ENCODE assay signal across 8 cellular contexts in genomic region chr21:42652527-42653491, GRCh38. TPM values are rescaled to one million over a fixed set of nuclear protein-coding genes. Genes with fewer than 3 reads are reported as not detected.
A peak's percentile ranks its signal among the peaks of the same experiment; 100 is the strongest.
DNase-seq lines count a peak whose midpoint lies in the region; ATAC-seq, FAIRE-seq and TF ChIP-seq lines count a peak whose summit lies in the region.

No MANE protein-coding gene starts in this region.

- H3K27me3 ChIP-seq in A673 (replicated peaks; ENCODE audit: insufficient read depth, low read depth, low read length, poor library complexity), result no peaks in the 10 kb centered on the region
- H3K27me3 ChIP-seq in H7 (ENCODE audit: control insufficient read depth, insufficient read depth, low read length), result no peaks in the 10 kb centered on the region

- H3K9me3 Mint-ChIP-seq in T-cell (no peaks in the 10 kb centered on the region), nephron (no peaks in the 10 kb centered on the region)

- H3K4me3 ChIP-seq in A673 (ENCODE audit: low read depth, low read length, poor library complexity, severe bottlenecking) (peak overlapping the region; percentile 46), H7 (ENCODE audit: insufficient read depth, low read depth, low read length) (peak overlapping the region; percentile 64), fibroblast of pulmonary artery (replicated peaks; ENCODE audit: low read depth, low read length) (no peak overlapping the region)

- no peaks in the 10 kb centered on the region for H3K36me3 Mint-ChIP-seq in T-cell
- H3K36me3 Mint-ChIP-seq in nephron (ENCODE audit: low read depth), result no peaks in the 10 kb centered on the region

- ATAC-seq in T-cell (replicated peaks in 1 of 4) (peak in 3 of 4 experiments; percentile 5 to 30 (median 20)), GM19351 (IDR thresholded peaks at IDR 0.05; ENCODE audit: unreplicated experiment) (no peak), GM18498 (IDR thresholded peaks at IDR 0.05; ENCODE audit: unreplicated experiment) (no peak)

- H3K4me1 Mint-ChIP-seq in T-cell (peaks cover 20 to 26% (median 26%) of the 10 kb centered on the region in 3 donors), nephron (peaks cover 36% of the 10 kb centered on the region)

- H3K36me3 ChIP-seq in A673 (ENCODE audit: insufficient read depth, low read length, poor library complexity, severe bottlenecking) (no peaks in the 10 kb centered on the region), H7 (replicated peaks; ENCODE audit: control insufficient read depth, insufficient read depth, low read length) (peaks cover 2% of the 10 kb centered on the region; the same call in 1 of the 2 replicates)

- TF ChIP-seq POLR2A in GM12891 (IDR thresholded peaks at IDR 0.05; ENCODE audit: low read depth, low read length), result no peak

- H3K27me3 Mint-ChIP-seq in T-cell (peaks cover 0 to 14% of the 10 kb centered on the region in 2 donors), nephron (ENCODE audit: low read depth) (no peaks in the 10 kb centered on the region)

- H3K27ac ChIP-seq in A673 (ENCODE audit: low read depth, low read length, poor library complexity, severe bottlenecking), result no peak overlapping the region

- BruUV-seq in A673 (replicated peaks; lab: Mats Ljungman, UMichigan), result no TSS peak

- intact Hi-C loops in A673 (cut with micrococcal nuclease; ENCODE audit: unreplicated experiment), result no loop called here

- no peak for TF ChIP-seq CTCF in A673 (conservative IDR thresholded peaks at IDR 0.05; ENCODE audit: low read depth, low read length)
- peak; percentile 25 for TF ChIP-seq CTCF in fibroblast of pulmonary artery (IDR thresholded peaks at IDR 0.05; ENCODE audit: low read length, missing control alignments)
- peak; percentile 22 to 60 (median 42) for TF ChIP-seq CTCF in nephron (IDR thresholded peaks at IDR 0.05; ENCODE audit: unreplicated experiment in 3 of 3)

- FAIRE-seq in GM12891 (lab: Jason Lieb, UNC), result no peak

- H3K4me3 Mint-ChIP-seq in T-cell, result peak overlapping the region; percentile 73 to 87 (median 79)
- peak overlapping the region; percentile 91 to 94 (median 92) for H3K4me3 Mint-ChIP-seq in nephron

- H3K4me1 ChIP-seq in A673 (ENCODE audit: insufficient read depth, low read length, poor library complexity, severe bottlenecking), result peaks cover 20% of the 10 kb centered on the region

- H3K27ac Mint-ChIP-seq in T-cell (no peak overlapping the region), nephron (peak overlapping the region; percentile 85 to 98 (median 93))

- DNase-seq in A673 (ENCODE audit: low spot score) (peak; percentile 27), H7 (peak; percentile 89), T-cell (peak in 3 of 34 experiments; percentile 19 to 32 (median 27)), fibroblast of pulmonary artery (ENCODE audit: low read depth) (peak; percentile 30), GM12891 (ENCODE audit: insufficient read length, low spot score) (no peak)

- CTCF ChIA-PET in A673 (lab: Charles Lee) (interaction anchor here (0.6 kb wide), 1 partner anchor 36 kb away, joined by 3 read pairs; no protein-coding TSS in a partner anchor), T-cell (lab: Charles Lee) (no interaction called here)

- POLR2A ChIA-PET in A673 (lab: Charles Lee; ENCODE audit: low non-redundant PET), result no interaction called here
- POLR2A ChIA-PET in T-cell (lab: Charles Lee), result no interaction called here

- H3K9me3 ChIP-seq in A673 (ENCODE audit: low read depth, low read length, poor library complexity, severe bottlenecking), result no peaks in the 10 kb centered on the region

TF ChIP-seq in GM12891, 5 proteins besides CTCF, POLR2A, EP300 and RAD21:
- no peak for TF ChIP-seq TAF1 (IDR thresholded peaks at IDR 0.05; ENCODE audit: low read depth, low read length)
- TF ChIP-seq POLR2AphosphoS5 (IDR thresholded peaks at IDR 0.05; ENCODE audit: low read depth, low read length), result no peak
- no peak for TF ChIP-seq SPI1 (IDR thresholded peaks at IDR 0.05; ENCODE audit: low read depth, low read length)
- TF ChIP-seq PAX5 (IDR thresholded peaks at IDR 0.05; ENCODE audit: insufficient read depth, low read length, severe bottlenecking), result no peak
- TF ChIP-seq POU2F2 (IDR thresholded peaks at IDR 0.05; ENCODE audit: low read depth, low read length), result no peak

RNA-seq across cellular contexts. Expression of gene PDE9A, which starts 0.6 kb away (rescaled TPM):
- total RNA-seq in A673 (2021) (14.3 and 19.2 TPM in 2 replicates), T-cell (10 to 100 TPM; 11.5 to 18.3 (median 16.1) TPM)
- 24.2 and 37.9 TPM in 2 replicates for total RNA-seq in H7 (2014; rRNA removed; shearing (Covaris generic))
- 2.6 TPM for polyA plus RNA-seq in GM12891 (2012; ENCODE audit: low read depth, missing spikeins)

Comparison
In these comparisons a context has a peak if more than half of its experiments do, and no peak if none do; other contexts are left out.
1. ATAC-seq: peak in T-cell (3 of 4); none in GM19351 (single experiment) and GM18498 (single experiment).
2. H3K27ac Mint-ChIP-seq: peak in nephron (3 of 3); none in T-cell (0 of 2).